In genomic region chr1:7943295-7943694, GRCh38 we compare ENCODE assay signal across 22 cellular contexts. TPM values are rescaled to one million over a fixed set of nuclear protein-coding genes. Genes with fewer than 3 reads are reported as not detected.
A peak's percentile ranks its signal among the peaks of the same experiment; 100 is the strongest.
DNase-seq lines count a peak whose midpoint lies in the region; ATAC-seq and TF ChIP-seq lines count a peak whose summit lies in the region.
"Had no signal": no experiment of that assay in that cellular context is flagged by ENCODE, and none has a peak within 500 bp of the region (broad histone marks: within the 10 kb centered on the region; RNA-seq: fewer than 3 reads in every experiment).

No MANE protein-coding gene starts in this region.

- H3K4me2 ChIP-seq in Loucy (ENCODE audit: low read depth, low read length, poor library complexity, severe bottlenecking), result no peak overlapping the region
- no peak overlapping the region for H3K4me2 ChIP-seq in GM23338
- no peak overlapping the region for H3K4me2 ChIP-seq in hepatocyte

- H3K36me3 ChIP-seq in Loucy (ENCODE audit: insufficient read depth, low read length) (no peaks in the 10 kb centered on the region), lower lobe of right lung (no peaks in the 10 kb centered on the region), GM23338 (ENCODE audit: insufficient read depth) (no peaks in the 10 kb centered on the region), hepatocyte (replicated peaks; ENCODE audit: insufficient read depth, low read depth) (no peaks in the 10 kb centered on the region)
- H3K36me3 ChIP-seq: brain microvascular endothelial cell, vagina had no signal

- TF ChIP-seq CTCF in Loucy (conservative IDR thresholded peaks at IDR 0.05; ENCODE audit: low read length) (no peak), lower lobe of right lung (IDR thresholded peaks at IDR 0.05) (no peak), type B pancreatic cell (conservative IDR thresholded peaks at IDR 0.05) (no peak), GM23338 (conservative IDR thresholded peaks at IDR 0.05; ENCODE audit: low read depth in 2 of 2) (no peak), hepatocyte (IDR thresholded peaks at IDR 0.05; ENCODE audit: poor library complexity) (no peak)

- H3F3A ChIP-seq in Loucy (ENCODE audit: low read depth) (no peaks in the 10 kb centered on the region), GM23338 (replicated peaks; ENCODE audit: low read depth) (peaks cover 7% of the 10 kb centered on the region; the same call in 1 of the 2 replicates)

- H3K4me1 ChIP-seq in Loucy (ENCODE audit: insufficient read depth, low read length, poor library complexity, severe bottlenecking) (peaks cover 7% of the 10 kb centered on the region), lower lobe of right lung (peaks cover 40% of the 10 kb centered on the region), GM23338 (ENCODE audit: insufficient read depth) (peaks cover 3% of the 10 kb centered on the region; the same call in 1 of the 2 replicates), hepatocyte (ENCODE audit: insufficient read depth) (no peaks in the 10 kb centered on the region)
- H3K4me1 ChIP-seq: foreskin keratinocyte, vagina had no signal

- H3K27me3 ChIP-seq in Loucy (ENCODE audit: insufficient read depth, low read length, poor library complexity, severe bottlenecking) (no peaks in the 10 kb centered on the region), lower lobe of right lung (ENCODE audit: low read depth) (no peaks in the 10 kb centered on the region), GM23338 (ENCODE audit: insufficient read depth) (peaks cover 47% of the 10 kb centered on the region), hepatocyte (peaks cover 42% of the 10 kb centered on the region)
- H3K27me3 ChIP-seq: brain microvascular endothelial cell, vagina had no signal

- no peaks in the 10 kb centered on the region for H3K9me3 Mint-ChIP-seq in activated T-cell treated with anti-CD3 and anti-CD28 coated beads, Interleukin-2, amount 50 U/mL, for 72 hours
- H3K9me3 Mint-ChIP-seq in type B pancreatic cell (no peaks in the 10 kb centered on the region), GM23338 (peaks cover 5% of the 10 kb centered on the region; the same call in 1 of the 3 replicates)
- H3K9me3 Mint-ChIP-seq: IgD-negative memory B cell had no signal

- H3K79me2 ChIP-seq in Loucy (ENCODE audit: insufficient read depth, low read length) (no peaks in the 10 kb centered on the region), GM23338 (replicated peaks; ENCODE audit: insufficient read depth) (no peaks in the 10 kb centered on the region), hepatocyte (no peaks in the 10 kb centered on the region)

- peaks cover 56% of the 10 kb centered on the region for H3K4me1 Mint-ChIP-seq in activated T-cell treated with anti-CD3 and anti-CD28 coated beads, Interleukin-2, amount 50 U/mL, for 72 hours (ENCODE audit: low read depth)
- H3K4me1 Mint-ChIP-seq in type B pancreatic cell (ENCODE audit: unreplicated experiment) (no peaks in the 10 kb centered on the region), GM23338 (peaks cover 10% of the 10 kb centered on the region)

- H3K27ac Mint-ChIP-seq in activated T-cell treated with anti-CD3 and anti-CD28 coated beads, Interleukin-2, amount 50 U/mL, for 72 hours, result peak overlapping the region; percentile 44
- H3K27ac Mint-ChIP-seq in type B pancreatic cell (no peak overlapping the region), GM23338 (no peak overlapping the region)

- DNase-seq in activated T-cell treated with anti-CD3 and anti-CD28 coated beads, Interleukin-2, amount 50 U/mL, for 72 hours, result no peak
- DNase-seq in activated T-cell treated with anti-CD3 and anti-CD28 coated beads, Interleukin-2, amount 50 U/mL, for 48 hours, result no peak
- DNase-seq in lower lobe of right lung, result no peak
- DNase-seq in type B pancreatic cell (ENCODE audit: extremely low spot score, unreplicated experiment), result no peak
- DNase-seq in GM23338 (ENCODE audit: low spot score), result no peak
- no peak for DNase-seq in hepatocyte (ENCODE audit: low spot score)
- DNase-seq: brain microvascular endothelial cell, dermis blood vessel endothelial cell, foreskin keratinocyte, GDM1, HCEC 1CT, left colon, mucosa of descending colon, NCI-H1930, NCI-H510A had no signal

- H3K4me3 ChIP-seq in Loucy (ENCODE audit: low read length, poor library complexity, severe bottlenecking) (no peak overlapping the region), lower lobe of right lung (no peak overlapping the region), GM23338 (no peak overlapping the region), hepatocyte (no peak overlapping the region)
- H3K4me3 ChIP-seq: GM12878, mucosa of descending colon had no signal

- no peaks in the 10 kb centered on the region for H4K20me1 ChIP-seq in Loucy (ENCODE audit: insufficient read depth, low read length, poor library complexity, severe bottlenecking)
- no peaks in the 10 kb centered on the region for H4K20me1 ChIP-seq in GM23338 (replicated peaks; ENCODE audit: insufficient read depth)
- H4K20me1 ChIP-seq in hepatocyte (ENCODE audit: insufficient read depth, poor library complexity, severe bottlenecking), result no peaks in the 10 kb centered on the region

- no peak overlapping the region for H3K9ac ChIP-seq in Loucy (ENCODE audit: low read depth, low read length, poor library complexity, severe bottlenecking)

- peaks cover 7% of the 10 kb centered on the region in 2 donors for H3K36me3 Mint-ChIP-seq in activated T-cell treated with anti-CD3 and anti-CD28 coated beads, Interleukin-2, amount 50 U/mL, for 72 hours (ENCODE audit: insufficient read depth in 2 of 2)
- no peaks in the 10 kb centered on the region for H3K36me3 Mint-ChIP-seq in type B pancreatic cell
- H3K36me3 Mint-ChIP-seq in GM23338 (ENCODE audit: low read depth), result no peaks in the 10 kb centered on the region; the same call in 2 of the 3 replicates

- peaks cover 24% of the 10 kb centered on the region for H3K27me3 Mint-ChIP-seq in activated T-cell treated with anti-CD3 and anti-CD28 coated beads, Interleukin-2, amount 50 U/mL, for 72 hours (ENCODE audit: low read depth)
- H3K27me3 Mint-ChIP-seq in type B pancreatic cell (peaks cover 55% of the 10 kb centered on the region), GM23338 (ENCODE audit: insufficient read depth, low read depth, poor library complexity) (peaks cover 29% of the 10 kb centered on the region)

- H3K9me3 ChIP-seq in Loucy (ENCODE audit: insufficient read depth, low read depth, low read length) (no peaks in the 10 kb centered on the region), lower lobe of right lung (no peaks in the 10 kb centered on the region), hepatocyte (ENCODE audit: low read depth) (no peaks in the 10 kb centered on the region)
- H3K9me3 ChIP-seq: mucosa of descending colon, vagina had no signal

- 72% methylated on average over 3 of the region's 3 CpGs for WGBS in hepatocyte (ENCODE audit: low lambda C conversion rate, missing lambda C conversion rate)

- no peaks in the 10 kb centered on the region for H3K9me2 ChIP-seq in Loucy (replicated peaks; ENCODE audit: low read depth, low read length)
- no peaks in the 10 kb centered on the region; the same call in 1 of the 2 replicates for H3K9me2 ChIP-seq in GM23338 (ENCODE audit: insufficient read depth)
- no peaks in the 10 kb centered on the region for H3K9me2 ChIP-seq in hepatocyte (replicated peaks; ENCODE audit: insufficient read depth)

- H2AFZ ChIP-seq in Loucy (ENCODE audit: low read length), result peak overlapping the region; percentile 2; the same call in 1 of the 2 replicates
- H2AFZ ChIP-seq in GM23338, result no peak overlapping the region
- H2AFZ ChIP-seq in hepatocyte, result no peak overlapping the region

- peak in 1 of 2 donors; percentile 20 for ATAC-seq in activated T-cell treated with anti-CD3 and anti-CD28 coated beads, Interleukin-2, amount 50 U/mL, for 72 hours (replicated peaks in 1 of 2)
- peak; percentile 40 to 71 for ATAC-seq in lower lobe of right lung
- ATAC-seq in GM23338, result no peak
- ATAC-seq in GM19324 (IDR thresholded peaks at IDR 0.05; ENCODE audit: low FRiP score, unreplicated experiment), result no peak
- ATAC-seq: foreskin keratinocyte, GM12878, left colon had no signal

- intact Hi-C loops in lower lobe of right lung (cut with DNase I), result no loop called here

- H3K27ac ChIP-seq in lower lobe of right lung (peak overlapping the region; percentile 53), GM23338 (ENCODE audit: low read depth) (no peak overlapping the region), hepatocyte (no peak overlapping the region)
- H3K27ac ChIP-seq: brain microvascular endothelial cell, epithelial cell of prostate, foreskin keratinocyte, vagina had no signal

- peak overlapping the region; percentile 87 to 88 for H3K4me3 Mint-ChIP-seq in activated T-cell treated with anti-CD3 and anti-CD28 coated beads, Interleukin-2, amount 50 U/mL, for 72 hours
- H3K4me3 Mint-ChIP-seq in type B pancreatic cell, result peak overlapping the region; percentile 18
- no peak overlapping the region for H3K4me3 Mint-ChIP-seq in GM23338

TF ChIP-seq in GM23338, 12 proteins besides CTCF, POLR2A, EP300 and RAD21 (continues in another document):
- TF ChIP-seq ZNF331 (CRISPR knock-in tag; IDR thresholded peaks at IDR 0.05; ENCODE audit: low read depth), result no peak
- TF ChIP-seq POLR2AphosphoS5 (IDR thresholded peaks at IDR 0.05; ENCODE audit: low read depth), result no peak
- no peak for TF ChIP-seq EZH2 (IDR thresholded peaks at IDR 0.05; ENCODE audit: low read depth, unreplicated experiment)
- TF ChIP-seq JUNB (IDR thresholded peaks at IDR 0.05; ENCODE audit: unreplicated experiment), result no peak
- TF ChIP-seq NANOG (IDR thresholded peaks at IDR 0.05; ENCODE audit: borderline replicate concordance), result no peak
- TF ChIP-seq ZNF114 (CRISPR knock-in tag; IDR thresholded peaks at IDR 0.05), result no peak

RNA-seq across cellular contexts. Expression of gene TNFRSF9, which starts 2.7 kb away (rescaled TPM):
- 10 to 100 TPM; 35.4 to 86.2 TPM for total RNA-seq in activated T-cell treated with anti-CD3 and anti-CD28 coated beads, Interleukin-2, amount 50 U/mL, for 72 hours
- total RNA-seq in lower lobe of right lung (0.47 TPM), type B pancreatic cell (ENCODE audit: low replicate concordance) (0.39 and 3.8 TPM in 2 replicates), hepatocyte (0.20 and 1.2 TPM in 2 replicates)
- total RNA-seq in GM23338 (2014; rRNA removed; shearing (Covaris generic)), result not detected in 2 replicates
- polyA plus RNA-seq in GM23338 (2016; fragmentation: Nextera tagmentation; extraction: Ambion mirVana) (not detected in 2 replicates), hepatocyte (0.08 and 0.40 TPM in 2 replicates)
- total RNA-seq: Right ventricle myocardium inferior, vagina had no signal
- polyA plus RNA-seq: IgD-negative memory B cell had no signal

RNA-seq across cellular contexts. Expression of gene PARK7, which starts 18.2 kb away (rescaled TPM):
- total RNA-seq in activated T-cell treated with anti-CD3 and anti-CD28 coated beads, Interleukin-2, amount 50 U/mL, for 72 hours, result 100 to 1,000 TPM; 247 to 273 TPM
- 187 TPM for total RNA-seq in lower lobe of right lung
- total RNA-seq in type B pancreatic cell (ENCODE audit: low replicate concordance), result 206 and 279 TPM in 2 replicates
- 178 and 184 TPM in 2 replicates for total RNA-seq in GM23338 (2014; rRNA removed; shearing (Covaris generic))
- 592 and 679 TPM in 2 replicates for polyA plus RNA-seq in GM23338 (2016; fragmentation: Nextera tagmentation; extraction: Ambion mirVana)
- total RNA-seq in hepatocyte, result 166 and 182 TPM in 2 replicates
- 395 and 409 TPM in 2 replicates for polyA plus RNA-seq in hepatocyte

Comparison
In these comparisons a context has a peak if more than half of its experiments do, and no peak if none do; other contexts are left out.
1. ATAC-seq: peak in lower lobe of right lung (2 of 2); none in GM23338 (single experiment) and GM19324 (single experiment).